1 cellular context compared by ENCODE assay signal in genomic region chr14:52546318-52546670, GRCh38.
TF ChIP-seq lines count a peak whose summit lies in the region.

No MANE protein-coding gene starts in this region.

TF ChIP-seq in K562, 482 proteins besides CTCF, POLR2A, EP300 and RAD21 (continued from another document):
- TF ChIP-seq, protein P1, sequence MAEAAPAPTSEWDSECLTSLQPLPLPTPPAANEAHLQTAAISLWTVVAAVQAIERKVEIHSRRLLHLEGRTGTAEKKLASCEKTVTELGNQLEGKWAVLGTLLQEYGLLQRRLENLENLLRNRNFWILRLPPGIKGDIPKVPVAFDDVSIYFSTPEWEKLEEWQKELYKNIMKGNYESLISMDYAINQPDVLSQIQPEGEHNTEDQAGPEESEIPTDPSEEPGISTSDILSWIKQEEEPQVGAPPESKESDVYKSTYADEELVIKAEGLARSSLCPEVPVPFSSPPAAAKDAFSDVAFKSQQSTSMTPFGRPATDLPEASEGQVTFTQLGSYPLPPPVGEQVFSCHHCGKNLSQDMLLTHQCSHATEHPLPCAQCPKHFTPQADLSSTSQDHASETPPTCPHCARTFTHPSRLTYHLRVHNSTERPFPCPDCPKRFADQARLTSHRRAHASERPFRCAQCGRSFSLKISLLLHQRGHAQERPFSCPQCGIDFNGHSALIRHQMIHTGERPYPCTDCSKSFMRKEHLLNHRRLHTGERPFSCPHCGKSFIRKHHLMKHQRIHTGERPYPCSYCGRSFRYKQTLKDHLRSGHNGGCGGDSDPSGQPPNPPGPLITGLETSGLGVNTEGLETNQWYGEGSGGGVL (CRISPR knock-in tag; IDR thresholded peaks at IDR 0.05), result no peak
- TF ChIP-seq IRF9 (tag; IDR thresholded peaks at IDR 0.05), result no peak
- TF ChIP-seq RBM17 (IDR thresholded peaks at IDR 0.05; ENCODE audit: borderline replicate concordance, low read depth, low read length), result no peak
- no peak for TF ChIP-seq RB1 (IDR thresholded peaks at IDR 0.05; ENCODE audit: low read depth)
- TF ChIP-seq GTF2A2 (tag; IDR thresholded peaks at IDR 0.05), result no peak
